11 cellular contexts compared by ENCODE assay signal in the genomic region with DNA sequence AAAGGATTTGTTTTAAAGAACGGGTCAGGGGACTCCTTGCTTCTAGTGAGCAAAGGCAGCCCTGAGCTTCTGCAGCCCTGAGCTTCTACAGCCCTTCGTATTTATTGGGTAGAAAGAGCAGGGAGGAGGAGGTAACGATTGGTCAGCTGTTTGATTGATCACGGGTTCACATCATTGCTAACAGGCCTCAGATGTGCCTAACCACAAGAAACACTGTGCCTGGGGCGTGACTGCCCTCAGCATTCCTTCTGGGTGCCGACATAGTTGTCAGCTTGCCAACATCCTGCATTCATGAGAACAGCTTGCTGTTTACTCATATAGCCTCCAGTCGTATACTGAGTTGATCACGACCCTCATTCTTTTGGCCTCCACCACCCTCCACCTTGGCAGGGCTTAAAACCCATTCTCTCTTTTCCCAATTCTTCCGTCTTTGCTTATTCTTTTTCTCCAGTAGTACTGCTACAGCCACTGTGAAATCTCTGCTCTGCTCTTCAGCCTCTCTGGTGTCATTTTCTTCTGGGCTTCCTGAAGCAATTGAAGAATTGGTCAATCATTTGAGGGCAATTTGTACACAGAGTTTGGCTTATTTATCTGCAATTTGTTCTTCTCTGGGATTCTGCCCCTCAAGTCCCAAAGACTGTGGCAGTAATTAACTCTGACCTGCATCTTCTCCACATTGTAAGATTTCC. TPM values are rescaled to one million over a fixed set of nuclear protein-coding genes. Genes with fewer than 3 reads are reported as not detected.
DNase-seq lines count a peak whose midpoint lies in the region; ATAC-seq and TF ChIP-seq lines count a peak whose summit lies in the region.
"Had no signal": no experiment of that assay in that cellular context is flagged by ENCODE, and none has a peak within 500 bp of the region (broad histone marks: within the 10 kb centered on the region; RNA-seq: fewer than 3 reads in every experiment).

No MANE protein-coding gene starts in this region.

- H4K20me1 ChIP-seq in SK-N-SH (ENCODE audit: insufficient read depth) = no peaks in the 10 kb centered on the region

- DNase-seq in SK-N-SH (no peak), SJCRH30 (peak; percentile 73 to 79), fibroblast of peridontal ligament (ENCODE audit: extremely low read depth) (peak; percentile 47), transverse colon (peak; percentile 74), NCI-H774 (lab: John Stamatoyannopoulos, UW) (no peak), NCI-H82 treated with DMSO at 0.1 percent for 48 hours (lab: John Stamatoyannopoulos, UW; ENCODE audit: unreplicated experiment) (no peak)
- DNase-seq in activated CD8-positive, alpha-beta memory T cell treated with anti-CD3 and anti-CD28 coated beads for 24 hours = no peak
- DNase-seq: activated CD4-positive, alpha-beta T cell treated with anti-CD3 and anti-CD28 coated beads for 1 hour; dorsolateral prefrontal cortex; testis had no signal

- no peaks in the 10 kb centered on the region for H3K9me2 ChIP-seq in SK-N-SH

- in situ Hi-C loops in transverse colon (cut with MboI; ENCODE audit: low pct_ligation_motif_present in 1 of 4, low pct_unique_long_range_greater_than_20kb in 1 of 4, low sequenced_read_pairs in 3 of 4) = no loop called here

- TF ChIP-seq RAD21 in SK-N-SH (IDR thresholded peaks at IDR 0.05; ENCODE audit: low read length) = no peak

- CTCF ChIA-PET in SK-N-SH (lab: Yijun Ruan, JAX) = interaction anchor here (1.1 to 1.3 kb wide), 2 partner anchors 20 to 105 kb away, joined by 3 to 5 read pairs; no protein-coding TSS in a partner anchor

- H3K36me3 ChIP-seq in SK-N-SH (replicated peaks in 1 of 2; ENCODE audit: control insufficient read depth in 1 of 2, insufficient read depth in 2 of 2, low read length in 1 of 2) = no peaks in the 10 kb centered on the region
- no peaks in the 10 kb centered on the region for H3K36me3 ChIP-seq in SJCRH30
- no peaks in the 10 kb centered on the region for H3K36me3 ChIP-seq in transverse colon

- TF ChIP-seq POLR2A in transverse colon (IDR thresholded peaks at IDR 0.05) = no peak

- H3K27ac ChIP-seq in SK-N-SH (ENCODE audit: low read depth in 2 of 2, low read length in 1 of 2) (no peak overlapping the region), SJCRH30 (no peak overlapping the region; the same call in 1 of the 2 replicates), transverse colon (peak overlapping the region in 1 of 4 donors; percentile 35)
- H3K27ac ChIP-seq: dorsolateral prefrontal cortex, testis had no signal

- no peak overlapping the region for H3K4me2 ChIP-seq in SK-N-SH

- H3K4me1 ChIP-seq in SK-N-SH (ENCODE audit: control insufficient read depth in 1 of 2, insufficient read depth in 2 of 2, low read depth in 1 of 2, low read length in 1 of 2) = no peaks in the 10 kb centered on the region; a peak in 1 of 4 replicates
- H3K4me1 ChIP-seq in SJCRH30 = peaks cover 4% of the 10 kb centered on the region; the same call in 1 of the 2 replicates
- no peaks in the 10 kb centered on the region for H3K4me1 ChIP-seq in transverse colon
- H3K4me1 ChIP-seq: testis had no signal

- H2AFZ ChIP-seq in SK-N-SH (ENCODE audit: low read depth) = no peak overlapping the region

- H3K4me3 ChIP-seq in SK-N-SH (ENCODE audit: low read depth in 2 of 2, low read length in 1 of 2) (no peak overlapping the region), SJCRH30 (no peak overlapping the region), transverse colon (no peak overlapping the region)
- H3K4me3 ChIP-seq: dorsolateral prefrontal cortex, testis had no signal

- no peak; the same call in 2 of the 3 replicates for ATAC-seq in SK-N-SH treated with all-trans-retinoic acid at 6 μM for 48 hours

- TF ChIP-seq CTCF in SK-N-SH (IDR thresholded peaks at IDR 0.05) = no peak
- TF ChIP-seq CTCF in transverse colon (IDR thresholded peaks at IDR 0.05) = peak in 1 of 5 experiments; percentile 19

- H3K79me2 ChIP-seq in SK-N-SH (ENCODE audit: insufficient read depth) = no peaks in the 10 kb centered on the region

- no peaks in the 10 kb centered on the region for H3F3A ChIP-seq in SK-N-SH (replicated peaks; ENCODE audit: insufficient read depth)

- no peak overlapping the region for H3K9ac ChIP-seq in SK-N-SH

- POLR2A ChIA-PET in SK-N-SH (lab: Yijun Ruan, JAX) = no interaction called here

- H3K9me3 ChIP-seq in SK-N-SH (no peaks in the 10 kb centered on the region), SJCRH30 (replicated peaks) (peaks cover 7% of the 10 kb centered on the region), transverse colon (no peaks in the 10 kb centered on the region)
- H3K9me3 ChIP-seq: testis had no signal

- 32% methylated on average over 9 of the region's 9 CpGs for WGBS in SK-N-SH (ENCODE audit: low lambda C conversion rate)
- WGBS in transverse colon (ENCODE audit: low coverage in 1 of 2), 2 donors = 59 to 73% methylated on average over 7 to 9 of the region's 9 CpGs

- H3K27me3 ChIP-seq in SK-N-SH (ENCODE audit: insufficient read depth) (no peaks in the 10 kb centered on the region; the same call in 1 of the 2 replicates), SJCRH30 (no peaks in the 10 kb centered on the region), transverse colon (peaks cover 3% of the 10 kb centered on the region)
- H3K27me3 ChIP-seq: testis had no signal

- TF ChIP-seq EP300 in SK-N-SH (IDR thresholded peaks at IDR 0.05; ENCODE audit: borderline replicate concordance in 1 of 2, low read depth in 1 of 2, low read length in 1 of 2) = no peak
- no peak for TF ChIP-seq EP300 in transverse colon (IDR thresholded peaks at IDR 0.05; ENCODE audit: low read depth)

- intact Hi-C loops in transverse colon (cut with DNase I; ENCODE audit: low total_unique reads) = no loop called here

TF ChIP-seq in SK-N-SH, 30 proteins besides CTCF, POLR2A, EP300 and RAD21:
- peak; percentile 8; the same call in 1 of the 2 replicates for TF ChIP-seq TCF12 (IDR thresholded peaks at IDR 0.05)
- TF ChIP-seq MXI1 (IDR thresholded peaks at IDR 0.05; ENCODE audit: low read depth, low read length) = no peak

TF ChIP-seq in SK-N-SH treated with all-trans-retinoic acid at 6 μM for 48 hours, 23 proteins besides CTCF, POLR2A, EP300 and RAD21:
- no peak for TF ChIP-seq ZFP3 (CRISPR knock-in tag; IDR thresholded peaks at IDR 0.05)
- no peak for TF ChIP-seq CREB5 (CRISPR knock-in tag; IDR thresholded peaks at IDR 0.05; ENCODE audit: low read depth)
- TF ChIP-seq ISL1 (CRISPR knock-in tag; IDR thresholded peaks at IDR 0.05) = no peak
TF ChIP-seq in SK-N-SH treated with all-trans-retinoic acid at 6 μM for 48 hours: peak in this region for 0.

RNA-seq across cellular contexts. Expression of gene NOP56, which starts 25.4 kb away (rescaled TPM):
- polyA plus RNA-seq in SK-N-SH (2012; rRNA removed) = 158 and 218 TPM in 2 replicates
- 111 and 114 TPM in 2 replicates for polyA plus RNA-seq in SK-N-SH (2012; cell fraction: cytosol; rRNA removed)
- 520 and 629 TPM in 2 replicates for polyA plus RNA-seq in SK-N-SH (2012; cell fraction: nucleus; rRNA removed)
- 295 and 334 TPM in 2 replicates for total RNA-seq in SJCRH30 (2014; rRNA removed; shearing (Covaris generic))
- 100 to 1,000 TPM in 2 of 4 donors, 10 to 100 TPM in 2; 32.8 to 303 (median 126) TPM for total RNA-seq in transverse colon

RNA-seq across cellular contexts. Expression of gene IDH3B, which starts 37.0 kb away (rescaled TPM):
- polyA plus RNA-seq in SK-N-SH (2012; rRNA removed) = 233 and 268 TPM in 2 replicates
- polyA plus RNA-seq in SK-N-SH (2012; cell fraction: cytosol; rRNA removed) = 158 and 196 TPM in 2 replicates
- 526 and 663 TPM in 2 replicates for polyA plus RNA-seq in SK-N-SH (2012; cell fraction: nucleus; rRNA removed)
- total RNA-seq in SJCRH30 (2014; rRNA removed; shearing (Covaris generic)) = 119 and 126 TPM in 2 replicates
- 100 to 1,000 TPM in 2 of 4 donors, 10 to 100 TPM in 2; 71.8 to 152 (median 106) TPM for total RNA-seq in transverse colon

Comparison
In these comparisons a context has a peak if more than half of its experiments do, and no peak if none do; other contexts are left out.
1. DNase-seq: peak in SJCRH30 (2 of 2), fibroblast of peridontal ligament (single experiment) and transverse colon (single experiment); none in SK-N-SH (single experiment), NCI-H774 (single experiment), NCI-H82 treated with DMSO at 0.1 percent for 48 hours (single experiment) and activated CD8-positive, alpha-beta memory T cell treated with anti-CD3 and anti-CD28 coated beads for 24 hours (single experiment).